In genomic region chr7:74287303-74288033, GRCh38 we compare ENCODE assay signal across 16 cellular contexts. TPM values are rescaled to one million over a fixed set of nuclear protein-coding genes. Genes with fewer than 3 reads are reported as not detected.
A peak's percentile ranks its signal among the peaks of the same experiment; 100 is the strongest.
DNase-seq lines count a peak whose midpoint lies in the region; ATAC-seq and TF ChIP-seq lines count a peak whose summit lies in the region.
"Had no signal": no experiment of that assay in that cellular context is flagged by ENCODE, and none has a peak within 500 bp of the region (broad histone marks: within the 10 kb centered on the region; RNA-seq: fewer than 3 reads in every experiment).

No MANE protein-coding gene starts in this region.

- CTCF ChIA-PET in Calu3 (lab: Charles Lee) (interaction anchor here (0.6 to 2.1 kb wide), 6 partner anchors 9 to 102 kb away, joined by 3 to 10 read pairs (median 4); partner anchors contain the start of gene RFC2), PC-9 (lab: Charles Lee) (interaction anchor here (0.6 to 1.0 kb wide), 4 partner anchors 8 to 118 kb away, joined by 3 to 7 read pairs (median 3); no protein-coding TSS in a partner anchor)

- ATAC-seq in GM21447 (IDR thresholded peaks at IDR 0.05; ENCODE audit: unreplicated experiment) (no peak), HG02678 (IDR thresholded peaks at IDR 0.05; ENCODE audit: unreplicated experiment) (no peak)
- ATAC-seq: right cardiac atrium had no signal

- H3K23ac ChIP-seq in neuronal stem cell (ENCODE audit: low read depth, low read length, poor library complexity) = no peak overlapping the region

- peak; percentile 57 for DNase-seq in Calu3
- peak in 1 of 2 experiments; percentile 75 for DNase-seq in PC-9
- no peak for DNase-seq in glutamatergic neuron
- DNase-seq in neuronal stem cell (ENCODE audit: low spot score) = no peak
- DNase-seq in NOMO-1 treated with dmso at 0.1 percent for 144 hours (lab: John Stamatoyannopoulos, UW; ENCODE audit: unreplicated experiment) = no peak
- no peak for DNase-seq in DMS153 treated with DMSO at 0.1 percent for 48 hours (lab: John Stamatoyannopoulos, UW; ENCODE audit: unreplicated experiment)
- DNase-seq: activated CD4-positive, alpha-beta T cell treated with anti-CD3 and anti-CD28 coated beads, Interleukin-2, amount 50 U/mL, for 48 hours; activated naive CD4-positive, alpha-beta T cell treated with anti-CD3 and anti-CD28 coated beads for 36 hours; mammary epithelial cell; NCI-H187 treated with DMSO at 0.1 percent for 48 hours; right cardiac atrium; SW 1271 had no signal

- H3F3A ChIP-seq in PC-9 (ENCODE audit: insufficient read depth, low read depth) = peaks cover 21% of the 10 kb centered on the region; the same call in 1 of the 2 replicates

- H2AFZ ChIP-seq in PC-9 (no peak overlapping the region), neuronal stem cell (ENCODE audit: low read length) (no peak overlapping the region)

- peak overlapping the region; percentile 89; the same call in 1 of the 2 replicates for H3K4me2 ChIP-seq in PC-9
- no peak overlapping the region for H3K4me2 ChIP-seq in neuronal stem cell (ENCODE audit: insufficient read depth, low read length, poor library complexity, severe bottlenecking)
- H3K4me2 ChIP-seq: hepatocyte had no signal

- no peak overlapping the region for H2BK12ac ChIP-seq in neuronal stem cell (ENCODE audit: low read length)

- BruUV-seq in Calu3 (replicated peaks; lab: Mats Ljungman, UMichigan) (no TSS peak), PC-9 (replicated peaks; lab: Mats Ljungman, UMichigan) (no TSS peak)

- no CpG with 5 or more reads among the region's 7 CpGs for WGBS in neuronal stem cell (ENCODE audit: extremely low coverage in 2 of 2, insufficient read length in 2 of 2, insufficient replicate concordance in 1 of 2), 2 donors

- no peaks in the 10 kb centered on the region for H3K9me3 Mint-ChIP-seq in Calu3 (ENCODE audit: low read depth, unreplicated experiment)
- peaks cover 13% of the 10 kb centered on the region for H3K9me3 Mint-ChIP-seq in glutamatergic neuron (ENCODE audit: unreplicated experiment)
- H3K9me3 Mint-ChIP-seq: activated naive CD4-positive, alpha-beta T cell treated with anti-CD3 and anti-CD28 coated beads for 36 hours had no signal

- no peaks in the 10 kb centered on the region for H3K9me2 ChIP-seq in PC-9 (ENCODE audit: insufficient read depth)

- H3K4me3 Mint-ChIP-seq in Calu3 (ENCODE audit: low read depth, unreplicated experiment) = peak overlapping the region; percentile 68
- no peak overlapping the region for H3K4me3 Mint-ChIP-seq in glutamatergic neuron (ENCODE audit: unreplicated experiment)

- no peak overlapping the region for H2AK5ac ChIP-seq in neuronal stem cell (ENCODE audit: low read depth, low read length)

- H3K4ac ChIP-seq in neuronal stem cell (ENCODE audit: low read length) = no peak overlapping the region

- no peaks in the 10 kb centered on the region for H3K27me3 Mint-ChIP-seq in Calu3 (ENCODE audit: unreplicated experiment)
- H3K27me3 Mint-ChIP-seq in glutamatergic neuron (ENCODE audit: unreplicated experiment) = peaks cover 18% of the 10 kb centered on the region

- H2BK15ac ChIP-seq in neuronal stem cell (ENCODE audit: low read length) = no peak overlapping the region

- intact Hi-C loops in Calu3 (cut with micrococcal nuclease; ENCODE audit: unreplicated experiment) (loop anchor here (1.0 kb wide), 1 partner anchor 17 kb away; no protein-coding TSS in a partner anchor), PC-9 (cut with micrococcal nuclease; ENCODE audit: unreplicated experiment) (loop anchor here (1.0 to 5.0 kb wide), 3 partner anchors 8 to 35 kb away; partner anchors contain the start of gene RFC2)

- H3K4me3 ChIP-seq in PC-9 = no peak overlapping the region
- no peak overlapping the region for H3K4me3 ChIP-seq in neuronal stem cell (ENCODE audit: low read length in 2 of 2)
- H3K4me3 ChIP-seq: hepatocyte, vagina had no signal

- H3K36me3 ChIP-seq in PC-9 (ENCODE audit: low read depth) (no peaks in the 10 kb centered on the region), neuronal stem cell (replicated peaks in 1 of 2; ENCODE audit: control insufficient read depth in 2 of 2, insufficient read depth in 2 of 2, low read length in 2 of 2) (no peaks in the 10 kb centered on the region)
- H3K36me3 ChIP-seq: vagina had no signal

- H3K4me1 ChIP-seq in PC-9 (replicated peaks; ENCODE audit: insufficient read depth) (peaks cover 42% of the 10 kb centered on the region), neuronal stem cell (ENCODE audit: control insufficient read depth in 2 of 2, insufficient read depth in 1 of 2, low read depth in 1 of 2, low read length in 2 of 2) (peaks cover 22% of the 10 kb centered on the region in 2 donors)

- H3K27ac ChIP-seq in PC-9 (peak overlapping the region; percentile 13; the same call in 1 of the 2 replicates), neuronal stem cell (replicated peaks; ENCODE audit: low read length) (no peak overlapping the region)
- H3K27ac ChIP-seq: hepatocyte had no signal

- peaks cover 34% of the 10 kb centered on the region for H3K36me3 Mint-ChIP-seq in Calu3 (ENCODE audit: insufficient read depth, unreplicated experiment)
- H3K36me3 Mint-ChIP-seq in glutamatergic neuron (ENCODE audit: unreplicated experiment) = no peaks in the 10 kb centered on the region

- H3K9me3 ChIP-seq in PC-9 (ENCODE audit: insufficient read depth, low read depth) (no peaks in the 10 kb centered on the region), neuronal stem cell (replicated peaks in 1 of 2; ENCODE audit: control insufficient read depth in 2 of 2, insufficient read depth in 1 of 2, low read depth in 1 of 2, low read length in 2 of 2) (no peaks in the 10 kb centered on the region)
- H3K9me3 ChIP-seq: vagina had no signal

- H4K20me1 ChIP-seq in PC-9 (ENCODE audit: insufficient read depth) = no peaks in the 10 kb centered on the region; the same call in 1 of the 2 replicates

- no peak overlapping the region for H3K18ac ChIP-seq in neuronal stem cell (ENCODE audit: low read length)

- POLR2A ChIA-PET in PC-9 (lab: Charles Lee; ENCODE audit: unreplicated experiment) = interaction anchor here (0.5 to 0.7 kb wide), 3 partner anchors 14 to 146 kb away, joined by 4 to 18 read pairs (median 5); no protein-coding TSS in a partner anchor

- H4K8ac ChIP-seq in neuronal stem cell (ENCODE audit: low read depth, low read length) = no peak overlapping the region

- no peak overlapping the region for H2BK120ac ChIP-seq in neuronal stem cell (ENCODE audit: low read depth, low read length)

- H3K27me3 ChIP-seq in PC-9 (ENCODE audit: insufficient read depth, low read depth) = no peaks in the 10 kb centered on the region
- peaks cover 0 to 8% (median 0%) of the 10 kb centered on the region in 3 experiments for H3K27me3 ChIP-seq in neuronal stem cell (ENCODE audit: control insufficient read depth in 3 of 3, insufficient read depth in 3 of 3, low read depth in 1 of 3, low read length in 3 of 3)
- H3K27me3 ChIP-seq: hepatocyte, vagina had no signal

- no peak overlapping the region for H4K91ac ChIP-seq in neuronal stem cell (ENCODE audit: low read depth, low read length, poor library complexity)

- H2BK5ac ChIP-seq in neuronal stem cell (ENCODE audit: low read length) = no peak overlapping the region

- H3K9ac ChIP-seq in neuronal stem cell (ENCODE audit: low read depth, low read length, poor library complexity) = no peak overlapping the region

- peak overlapping the region; percentile 31 for H3K14ac ChIP-seq in neuronal stem cell (ENCODE audit: low read length)

- peak overlapping the region; percentile 67 for H3K27ac Mint-ChIP-seq in Calu3 (ENCODE audit: unreplicated experiment)
- peak overlapping the region; percentile 48 for H3K27ac Mint-ChIP-seq in glutamatergic neuron (ENCODE audit: unreplicated experiment)
- H3K27ac Mint-ChIP-seq: activated naive CD4-positive, alpha-beta T cell treated with anti-CD3 and anti-CD28 coated beads for 36 hours had no signal

- H3K4me1 Mint-ChIP-seq in Calu3 (ENCODE audit: low read depth, unreplicated experiment) (peaks cover 42% of the 10 kb centered on the region), glutamatergic neuron (ENCODE audit: low read depth, unreplicated experiment) (peaks cover 20% of the 10 kb centered on the region)

- peaks cover 12% of the 10 kb centered on the region for H3K79me1 ChIP-seq in neuronal stem cell (ENCODE audit: low read depth, low read length)

- H3K79me2 ChIP-seq in PC-9 (ENCODE audit: low read depth) = peaks cover 10% of the 10 kb centered on the region; the same call in 1 of the 2 replicates

- TF ChIP-seq CTCF in Calu3 (IDR thresholded peaks at IDR 0.05; ENCODE audit: unreplicated experiment) (no peak), PC-9 (conservative IDR thresholded peaks at IDR 0.05) (no peak), glutamatergic neuron (IDR thresholded peaks at IDR 0.05; ENCODE audit: partially characterized antibody, unreplicated experiment) (no peak)

RNA-seq across cellular contexts. Expression of gene CLIP2, which starts 1.7 kb away (rescaled TPM):
- 22.4 and 22.9 TPM in 2 replicates for total RNA-seq in Calu3 (2022)
- 37.9 and 48.0 TPM in 2 replicates for total RNA-seq in PC-9 (2021)
- total RNA-seq in glutamatergic neuron (ENCODE audit: unreplicated experiment) = 96.1 TPM
- polyA plus RNA-seq in neuronal stem cell (2013, experiment 1 of 2) = 20.1 TPM
- 18.7 TPM for polyA plus RNA-seq in neuronal stem cell (2013, experiment 2 of 2)

RNA-seq across cellular contexts. Expression of gene RFC2, which starts 33.3 kb away (rescaled TPM):
- total RNA-seq in Calu3 (2022) (32.5 and 38.6 TPM in 2 replicates), PC-9 (2021) (65.5 and 75.7 TPM in 2 replicates), glutamatergic neuron (ENCODE audit: unreplicated experiment) (16.8 TPM)
- polyA plus RNA-seq in neuronal stem cell (2013, experiment 1 of 2) = 48.8 TPM
- 48.1 TPM for polyA plus RNA-seq in neuronal stem cell (2013, experiment 2 of 2)
